1 cellular context compared by ENCODE assay signal in genomic region chr14:68075382-68076029, GRCh38.
TF ChIP-seq lines count a peak whose summit lies in the region.

No MANE protein-coding gene starts in this region.

TF ChIP-seq in HCT116, 20 proteins besides CTCF, POLR2A, EP300 and RAD21 (continued from another document):
- TF ChIP-seq JUND (IDR thresholded peaks at IDR 0.05) (no peak), CEBPB (IDR thresholded peaks at IDR 0.05; ENCODE audit: low read depth) (no peak), SIN3A (IDR thresholded peaks at IDR 0.05; ENCODE audit: low read depth) (no peak), TCF7L2 (IDR thresholded peaks at IDR 0.05; ENCODE audit: borderline replicate concordance, extremely low read depth, insufficient read depth, insufficient read length) (no peak), YY1 (IDR thresholded peaks at IDR 0.05; ENCODE audit: extremely low read depth, insufficient replicate concordance, low read depth, low read length) (no peak)
